ENCODE assay signal across 17 cellular contexts in genomic region chr6:39471954-39472659, GRCh38.
DNase-seq lines count a peak whose midpoint lies in the region; ATAC-seq and TF ChIP-seq lines count a peak whose summit lies in the region.
"Had no signal": no experiment of that assay in that cellular context is flagged by ENCODE, and none has a peak within 500 bp of the region (broad histone marks: within the 10 kb centered on the region; RNA-seq: fewer than 3 reads in every experiment).

No MANE protein-coding gene starts in this region.

- peak overlapping the region; percentile 8 for H3K27ac ChIP-seq in hepatocyte
- H3K27ac ChIP-seq: HL-60, SJCRH30 had no signal

- no peak overlapping the region for H3K4me3 ChIP-seq in Loucy (ENCODE audit: low read length, poor library complexity, severe bottlenecking)
- H3K4me3 ChIP-seq in hepatocyte, result no peak overlapping the region
- H3K4me3 ChIP-seq: SJCRH30, smooth muscle cell had no signal

- H3K9ac ChIP-seq in Loucy (ENCODE audit: low read depth, low read length, poor library complexity, severe bottlenecking), result no peak overlapping the region

- no peaks in the 10 kb centered on the region for H3K36me3 ChIP-seq in Loucy (ENCODE audit: insufficient read depth, low read length)
- H3K36me3 ChIP-seq in hepatocyte (replicated peaks; ENCODE audit: insufficient read depth, low read depth), result no peaks in the 10 kb centered on the region
- H3K36me3 ChIP-seq: SJCRH30 had no signal

- in situ Hi-C loops in G401 (cut with HindIII; ENCODE audit: low sequenced_read_pairs), result no loop called here

- no peak overlapping the region for H2AFZ ChIP-seq in Loucy (ENCODE audit: low read length)
- H2AFZ ChIP-seq in hepatocyte, result no peak overlapping the region

- no peaks in the 10 kb centered on the region for H3K79me2 ChIP-seq in Loucy (ENCODE audit: insufficient read depth, low read length)
- no peaks in the 10 kb centered on the region for H3K79me2 ChIP-seq in hepatocyte

- no peak for TF ChIP-seq CTCF in Loucy (conservative IDR thresholded peaks at IDR 0.05; ENCODE audit: low read length)
- TF ChIP-seq CTCF in hepatocyte (IDR thresholded peaks at IDR 0.05; ENCODE audit: poor library complexity), result no peak

- H3K4me2 ChIP-seq in Loucy (ENCODE audit: low read depth, low read length, poor library complexity, severe bottlenecking), result peak overlapping the region; percentile 17
- no peak overlapping the region for H3K4me2 ChIP-seq in hepatocyte
- H3K4me2 ChIP-seq: smooth muscle cell had no signal

- DNase-seq in hepatocyte (ENCODE audit: low spot score), result no peak
- DNase-seq in Ammon's horn (ENCODE audit: low spot score), result no peak
- no peak for DNase-seq in GM03348 (ENCODE audit: low spot score)
- no peak for DNase-seq in G401 (ENCODE audit: low spot score)
- no peak for DNase-seq in KG1 (lab: John Stamatoyannopoulos, UW)
- DNase-seq: activated CD4-positive, alpha-beta memory T cell treated with anti-CD3 and anti-CD28 coated beads for 36 hours; activated effector memory CD4-positive, alpha-beta T cell treated with anti-CD3 and anti-CD28 coated beads, Interleukin-2, amount 50 U/mL, for 16 hours; effector CD8-positive, alpha-beta T cell; foreskin fibroblast; mammary epithelial cell; NCI-H1930; SJCRH30 had no signal

- no peaks in the 10 kb centered on the region for H3K27me3 ChIP-seq in Loucy (ENCODE audit: insufficient read depth, low read length, poor library complexity, severe bottlenecking)
- H3K27me3 ChIP-seq in hepatocyte, result no peaks in the 10 kb centered on the region

- H3K9me3 ChIP-seq in Loucy (ENCODE audit: insufficient read depth, low read depth, low read length) (no peaks in the 10 kb centered on the region), hepatocyte (ENCODE audit: low read depth) (no peaks in the 10 kb centered on the region)
- H3K9me3 ChIP-seq: SJCRH30 had no signal

- H3K4me1 ChIP-seq in Loucy (ENCODE audit: insufficient read depth, low read length, poor library complexity, severe bottlenecking), result peaks cover 7% of the 10 kb centered on the region
- no peaks in the 10 kb centered on the region for H3K4me1 ChIP-seq in hepatocyte (ENCODE audit: insufficient read depth)
- H3K4me1 ChIP-seq: SJCRH30 had no signal

- ATAC-seq in GM18520 (IDR thresholded peaks at IDR 0.05; ENCODE audit: unreplicated experiment) (peak; percentile 61), GM21423 (IDR thresholded peaks at IDR 0.05; ENCODE audit: unreplicated experiment) (peak; percentile 82)

- H3F3A ChIP-seq in Loucy (ENCODE audit: low read depth), result no peaks in the 10 kb centered on the region

- H3K9me2 ChIP-seq in Loucy (replicated peaks; ENCODE audit: low read depth, low read length) (no peaks in the 10 kb centered on the region), hepatocyte (replicated peaks; ENCODE audit: insufficient read depth) (no peaks in the 10 kb centered on the region)

- H4K20me1 ChIP-seq in Loucy (ENCODE audit: insufficient read depth, low read length, poor library complexity, severe bottlenecking) (no peaks in the 10 kb centered on the region), hepatocyte (ENCODE audit: insufficient read depth, poor library complexity, severe bottlenecking) (no peaks in the 10 kb centered on the region)

- WGBS in hepatocyte (ENCODE audit: low lambda C conversion rate, missing lambda C conversion rate), result 82% methylated on average over 5 of the region's 5 CpGs
